Comparison of ENCODE assay signal across 29 cellular contexts in the genomic region with DNA sequence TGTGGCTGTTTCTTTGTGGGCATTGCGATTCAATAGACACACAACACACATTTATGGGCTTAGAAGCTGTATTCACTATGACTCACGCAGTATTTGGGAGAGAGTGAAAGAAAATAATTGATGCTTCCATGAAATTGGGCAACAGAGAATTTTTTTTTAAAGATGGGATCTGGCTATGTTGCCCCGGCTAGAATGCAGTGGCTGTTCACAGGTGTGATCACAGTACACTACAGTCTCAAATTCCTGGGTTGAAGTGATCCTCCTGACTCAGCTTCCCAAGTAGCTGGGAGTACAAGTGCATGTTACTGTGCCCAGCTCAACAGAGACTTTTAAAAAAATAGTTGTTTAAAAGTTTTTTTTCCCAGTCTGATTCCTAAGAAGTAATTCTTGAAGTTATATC.
"Had no signal": no experiment of that assay in that cellular context is flagged by ENCODE, and none has a peak within 500 bp of the region (broad histone marks: within the 10 kb centered on the region; RNA-seq: fewer than 3 reads in every experiment).

No MANE protein-coding gene starts in this region.

- H3K9me3 ChIP-seq: stomach, suprapubic skin, testis, thoracic aorta, thyroid gland, tibial artery, tibial nerve, transverse colon, upper lobe of left lung, upper lobe of right lung, uterus, vagina had no signal

- DNase-seq: stimulated activated CD4-positive, alpha-beta T cell treated with anti-CD3 and anti-CD28 coated beads, Interleukin-2, amount 100 ng/mL, for 48 hours; stimulated activated CD4-positive, alpha-beta T cell treated with anti-CD3 and anti-CD28 coated beads, Interleukin-4, amount 100 ng/mL, for 1 hour; stimulated activated CD4-positive, alpha-beta T cell treated with anti-CD3 and anti-CD28 coated beads, Interleukin-4, amount 100 ng/mL, for 24 hours; stimulated activated CD4-positive, alpha-beta T cell treated with anti-CD3 and anti-CD28 coated beads, Interleukin-4, amount 100 ng/mL, for 4 hours; stimulated activated CD8-positive, alpha-beta memory T cell treated with anti-CD3 and anti-CD28 coated beads, Interleukin-4, amount 100 ng/mL, for 48 hours; stimulated activated naive B cell treated with anti-CD40 and anti-IgM and Interleukin-4, amounts not matched to agents 10 μg/mL and 1 μg/mL and 100 μg/mL, for 72 hours; stimulated activated naive CD4-positive, alpha-beta T cell; stimulated activated naive CD4-positive, alpha-beta T cell treated with Interleukin-2 at 50 U/mL for 16 hours; stimulated activated naive CD8-positive, alpha-beta T cell treated with anti-CD3 and anti-CD28 coated beads, Interleukin-15, amount 100 ng/mL, for 72 hours; stimulated activated naive CD8-positive, alpha-beta T cell treated with anti-CD3 and anti-CD28 coated beads, Interleukin-15, Interleukin-2, amounts not matched to agents 100 U/mL and 50 U/mL, for 24 hours; stomach; substantia nigra; testis; thyroid gland; tibial artery; transverse colon; trophoblast cell; upper lobe of left lung; upper lobe of right lung; uterus had no signal

- H3K4me1 Mint-ChIP-seq: stimulated activated effector memory CD8-positive, alpha-beta T cell treated with anti-CD3 and anti-CD28 coated beads, Interleukin-12 subunit alpha, Interleukin-12 subunit beta, amount 100 ng/mL, for 72 hours; stimulated activated memory B cell treated with anti-CD40 and anti-IgM and Interleukin-4, amounts not matched to agents 10 μg/mL and 1 μg/mL and 100 μg/mL, for 72 hours; stimulated activated naive B cell treated with anti-CD40 and anti-IgM and Interleukin-4, amounts not matched to agents 10 μg/mL and 1 μg/mL and 100 μg/mL, for 72 hours; stimulated activated naive CD8-positive, alpha-beta T cell treated with anti-CD3 and anti-CD28 coated beads, Interleukin-15, amount 100 ng/mL, for 72 hours had no signal

- H3K36me3 Mint-ChIP-seq: stimulated activated effector memory CD8-positive, alpha-beta T cell treated with anti-CD3 and anti-CD28 coated beads, Interleukin-12 subunit alpha, Interleukin-12 subunit beta, amount 100 ng/mL, for 72 hours; stimulated activated memory B cell treated with anti-CD40 and anti-IgM and Interleukin-4, amounts not matched to agents 10 μg/mL and 1 μg/mL and 100 μg/mL, for 72 hours; stimulated activated naive B cell treated with anti-CD40 and anti-IgM and Interleukin-4, amounts not matched to agents 10 μg/mL and 1 μg/mL and 100 μg/mL, for 72 hours; type B pancreatic cell had no signal

- FAIRE-seq: urothelium cell line had no signal

- H3K4me1 ChIP-seq: suprapubic skin, testis, thyroid gland, tibial artery, tibial nerve, transverse colon, upper lobe of left lung, upper lobe of right lung, uterus, vagina had no signal

- H3K27me3 Mint-ChIP-seq: stimulated activated memory B cell treated with anti-CD40 and anti-IgM and Interleukin-4, amounts not matched to agents 10 μg/mL and 1 μg/mL and 100 μg/mL, for 72 hours had no signal

- H3K36me3 ChIP-seq: stomach, suprapubic skin, thoracic aorta, thyroid gland, tibial artery, tibial nerve, transverse colon, upper lobe of left lung, upper lobe of right lung, uterus, vagina had no signal

- H3K4me3 Mint-ChIP-seq: stimulated activated effector memory CD8-positive, alpha-beta T cell treated with anti-CD3 and anti-CD28 coated beads, Interleukin-12 subunit alpha, Interleukin-12 subunit beta, amount 100 ng/mL, for 72 hours; stimulated activated memory B cell treated with anti-CD40 and anti-IgM and Interleukin-4, amounts not matched to agents 10 μg/mL and 1 μg/mL and 100 μg/mL, for 72 hours; stimulated activated naive B cell treated with anti-CD40 and anti-IgM and Interleukin-4, amounts not matched to agents 10 μg/mL and 1 μg/mL and 100 μg/mL, for 72 hours; stimulated activated naive CD8-positive, alpha-beta T cell treated with anti-CD3 and anti-CD28 coated beads, Interleukin-15, amount 100 ng/mL, for 72 hours; stimulated activated naive CD8-positive, alpha-beta T cell treated with anti-CD3 and anti-CD28 coated beads, Interleukin-15, Interleukin-2, amounts not matched to agents 100 ng/mL and 50 ng/mL, for 24 hours; type B pancreatic cell had no signal

- ATAC-seq: stimulated activated effector memory CD8-positive, alpha-beta T cell treated with anti-CD3 and anti-CD28 coated beads, Interleukin-12 subunit alpha, Interleukin-12 subunit beta, amount 100 ng/mL, for 72 hours; stimulated activated memory B cell treated with anti-CD40 and anti-IgM and Interleukin-4, amounts not matched to agents 10 μg/mL and 1 μg/mL and 100 μg/mL, for 72 hours; stimulated activated naive B cell treated with anti-CD40 and anti-IgM and Interleukin-4, amounts not matched to agents 10 μg/mL and 1 μg/mL and 100 μg/mL, for 72 hours; stimulated activated naive CD8-positive, alpha-beta T cell treated with anti-CD3 and anti-CD28 coated beads, Interleukin-15, amount 100 ng/mL, for 72 hours; stimulated activated naive CD8-positive, alpha-beta T cell treated with anti-CD3 and anti-CD28 coated beads, Interleukin-15, Interleukin-2, amounts not matched to agents 100 U/mL and 50 U/mL, for 24 hours; upper lobe of right lung had no signal

- H3K27ac ChIP-seq: stomach, suprapubic skin, testis, thoracic aorta, thyroid gland, tibial artery, tibial nerve, transverse colon, upper lobe of left lung, upper lobe of right lung, uterus, vagina had no signal

- H3K27me3 ChIP-seq: stomach, suprapubic skin, testis, thyroid gland, tibial artery, tibial nerve, transverse colon, upper lobe of left lung, upper lobe of right lung, uterus, vagina had no signal

- H3K9me3 Mint-ChIP-seq: stimulated activated effector memory CD8-positive, alpha-beta T cell treated with anti-CD3 and anti-CD28 coated beads, Interleukin-12 subunit alpha, Interleukin-12 subunit beta, amount 100 ng/mL, for 72 hours; stimulated activated memory B cell treated with anti-CD40 and anti-IgM and Interleukin-4, amounts not matched to agents 10 μg/mL and 1 μg/mL and 100 μg/mL, for 72 hours; stimulated activated naive CD8-positive, alpha-beta T cell treated with anti-CD3 and anti-CD28 coated beads, Interleukin-15, amount 100 ng/mL, for 72 hours; stimulated activated naive CD8-positive, alpha-beta T cell treated with anti-CD3 and anti-CD28 coated beads, Interleukin-15, Interleukin-2, amounts not matched to agents 100 ng/mL and 50 ng/mL, for 24 hours; type B pancreatic cell had no signal

- H3K4me3 ChIP-seq: stomach, suprapubic skin, testis, thoracic aorta, thyroid gland, tibial artery, tibial nerve, transverse colon, upper lobe of left lung, upper lobe of right lung, uterus, vagina had no signal

- H3K27ac Mint-ChIP-seq: stimulated activated effector memory CD8-positive, alpha-beta T cell treated with anti-CD3 and anti-CD28 coated beads, Interleukin-12 subunit alpha, Interleukin-12 subunit beta, amount 100 ng/mL, for 72 hours; stimulated activated memory B cell treated with anti-CD40 and anti-IgM and Interleukin-4, amounts not matched to agents 10 μg/mL and 1 μg/mL and 100 μg/mL, for 72 hours; stimulated activated naive B cell treated with anti-CD40 and anti-IgM and Interleukin-4, amounts not matched to agents 10 μg/mL and 1 μg/mL and 100 μg/mL, for 72 hours; stimulated activated naive CD8-positive, alpha-beta T cell treated with anti-CD3 and anti-CD28 coated beads, Interleukin-15, amount 100 ng/mL, for 72 hours; stimulated activated naive CD8-positive, alpha-beta T cell treated with anti-CD3 and anti-CD28 coated beads, Interleukin-15, Interleukin-2, amounts not matched to agents 100 ng/mL and 50 ng/mL, for 24 hours; type B pancreatic cell had no signal
